Comparison of ENCODE assay signal across 1 cellular context in the genomic region with DNA sequence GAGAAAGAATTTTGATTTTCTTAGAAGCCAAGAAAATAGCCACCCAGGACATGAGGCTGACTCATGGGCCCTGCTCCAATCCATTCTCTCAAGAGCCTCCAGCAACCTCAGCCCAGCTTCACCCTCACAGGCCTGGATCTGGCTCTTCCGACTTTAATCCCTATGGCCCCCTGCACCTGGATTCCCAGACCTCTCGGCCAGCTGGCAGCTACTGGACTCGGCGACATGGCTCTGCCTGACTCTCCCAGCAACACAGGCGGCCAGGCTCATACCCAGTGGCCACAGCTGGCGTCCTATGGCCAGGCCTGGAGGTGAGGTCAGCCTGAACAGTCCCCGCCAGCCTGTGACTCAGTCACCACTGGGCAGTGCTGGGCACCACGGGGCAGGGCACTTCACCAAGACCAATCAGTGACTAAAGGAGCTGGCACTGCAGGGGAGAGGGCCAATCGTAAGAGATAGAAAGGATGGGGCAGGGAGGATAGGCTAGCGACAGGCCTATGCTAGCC.
TF ChIP-seq lines count a peak whose summit lies in the region.

No MANE protein-coding gene starts in this region.

TF ChIP-seq in H1, 55 proteins besides CTCF, POLR2A, EP300 and RAD21:
- TF ChIP-seq SIRT6 (IDR thresholded peaks at IDR 0.05; ENCODE audit: low read length) (no peak), POLR2AphosphoS5 (IDR thresholded peaks at IDR 0.05; ENCODE audit: low read depth, low read length) (no peak), YY1 (IDR thresholded peaks at IDR 0.05; ENCODE audit: low read depth, low read length) (no peak)
- TF ChIP-seq, protein P1, sequence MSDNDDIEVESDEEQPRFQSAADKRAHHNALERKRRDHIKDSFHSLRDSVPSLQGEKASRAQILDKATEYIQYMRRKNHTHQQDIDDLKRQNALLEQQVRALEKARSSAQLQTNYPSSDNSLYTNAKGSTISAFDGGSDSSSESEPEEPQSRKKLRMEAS (IDR thresholded peaks at IDR 0.05): no peak
